Comparison of ENCODE assay signal across 14 cellular contexts in genomic region chr3:72258786-72259185, GRCh38.
DNase-seq lines count a peak whose midpoint lies in the region; ATAC-seq and TF ChIP-seq lines count a peak whose summit lies in the region.
"Had no signal": no experiment of that assay in that cellular context is flagged by ENCODE, and none has a peak within 500 bp of the region (broad histone marks: within the 10 kb centered on the region; RNA-seq: fewer than 3 reads in every experiment).

No MANE protein-coding gene starts in this region.

- no peak for ATAC-seq in activated CD8-positive, alpha-beta T cell treated with anti-CD3 and anti-CD28 coated beads for 36 hours
- no peak for ATAC-seq in activated CD8-positive, alpha-beta T cell treated with anti-CD3 and anti-CD28 coated beads, Interleukin-2, amount 10 ng/mL, durations not matched to agents 7 days and 5 days
- ATAC-seq in DND-41 (ENCODE audit: insufficient read depth, low read depth) = peak; percentile 37; the same call in 2 of the 3 replicates
- no peak for ATAC-seq in naive thymus-derived CD4-positive, alpha-beta T cell
- ATAC-seq in GM19463 (IDR thresholded peaks at IDR 0.05; ENCODE audit: unreplicated experiment) = no peak
- ATAC-seq: esophagus mucosa, mucosa of descending colon, upper lobe of right lung had no signal

- no peak overlapping the region for H3K4me3 ChIP-seq in DND-41 (ENCODE audit: low read depth in 1 of 2, low read length in 2 of 2)
- H3K4me3 ChIP-seq in naive thymus-derived CD4-positive, alpha-beta T cell (ENCODE audit: low read length) = peak overlapping the region; percentile 18
- H3K4me3 ChIP-seq: adrenal gland, mucosa of descending colon, SJCRH30, upper lobe of right lung had no signal

- no peak overlapping the region for H3K9ac ChIP-seq in DND-41 (ENCODE audit: low read depth, low read length)

- H3K4me2 ChIP-seq in DND-41 (ENCODE audit: insufficient read depth, low read length) = no peak overlapping the region

- no peak overlapping the region for H3K27ac ChIP-seq in DND-41 (ENCODE audit: low read length)
- peak overlapping the region; percentile 27 for H3K27ac ChIP-seq in naive thymus-derived CD4-positive, alpha-beta T cell (ENCODE audit: low read depth, low read length)
- H3K27ac ChIP-seq: adrenal gland, SJCRH30, upper lobe of right lung had no signal

- H3K27me3 ChIP-seq in DND-41 (ENCODE audit: insufficient read depth, low read length, poor library complexity) = no peaks in the 10 kb centered on the region
- no peaks in the 10 kb centered on the region for H3K27me3 ChIP-seq in naive thymus-derived CD4-positive, alpha-beta T cell (ENCODE audit: control insufficient read depth in 2 of 2, insufficient read depth in 2 of 2, low read length in 2 of 2)
- H3K27me3 ChIP-seq: adrenal gland, SJCRH30, upper lobe of right lung had no signal

- peaks cover 22% of the 10 kb centered on the region for H3K4me1 ChIP-seq in DND-41 (ENCODE audit: insufficient read depth, low read length)
- peaks cover 0 to 45% of the 10 kb centered on the region in 2 donors for H3K4me1 ChIP-seq in naive thymus-derived CD4-positive, alpha-beta T cell (ENCODE audit: control insufficient read depth in 2 of 2, insufficient read depth in 2 of 2, low read length in 2 of 2)
- H3K4me1 ChIP-seq: SJCRH30 had no signal

- H3K9me3 Mint-ChIP-seq in activated CD8-positive, alpha-beta T cell treated with anti-CD3 and anti-CD28 coated beads for 36 hours = peaks cover 9% of the 10 kb centered on the region
- peaks cover 4% of the 10 kb centered on the region for H3K9me3 Mint-ChIP-seq in activated CD8-positive, alpha-beta T cell treated with anti-CD3 and anti-CD28 coated beads, Interleukin-2, amount 10 ng/mL, durations not matched to agents 7 days and 5 days (ENCODE audit: insufficient read depth)
- peaks cover 0 to 5% (median 0%) of the 10 kb centered on the region in 11 donors for H3K9me3 Mint-ChIP-seq in naive thymus-derived CD4-positive, alpha-beta T cell
- H3K9me3 Mint-ChIP-seq in osteocyte (ENCODE audit: unreplicated experiment) = no peaks in the 10 kb centered on the region

- POLR2A ChIA-PET in activated CD8-positive, alpha-beta T cell treated with anti-CD3 and anti-CD28 coated beads for 36 hours (lab: Charles Lee) = interaction anchor here (1.5 kb wide), 1 partner anchor 26 kb away, joined by 3 read pairs; no protein-coding TSS in a partner anchor
- POLR2A ChIA-PET in activated CD8-positive, alpha-beta T cell treated with anti-CD3 and anti-CD28 coated beads, Interleukin-2, amount 10 ng/mL, durations not matched to agents 7 days and 5 days (lab: Charles Lee) = no interaction called here
- POLR2A ChIA-PET in naive thymus-derived CD4-positive, alpha-beta T cell (lab: Charles Lee) = interaction anchor here (0.6 to 1.5 kb wide), 2 partner anchors 12 to 90 kb away, joined by 3 to 6 read pairs; no protein-coding TSS in a partner anchor

- H2AFZ ChIP-seq in DND-41 (ENCODE audit: low read depth, low read length) = no peak overlapping the region

- CTCF ChIA-PET in activated CD8-positive, alpha-beta T cell treated with anti-CD3 and anti-CD28 coated beads for 36 hours (lab: Charles Lee) = no interaction called here
- CTCF ChIA-PET in activated CD8-positive, alpha-beta T cell treated with anti-CD3 and anti-CD28 coated beads, Interleukin-2, amount 10 ng/mL, durations not matched to agents 7 days and 5 days (lab: Charles Lee) = no interaction called here
- CTCF ChIA-PET in naive thymus-derived CD4-positive, alpha-beta T cell (lab: Charles Lee) = interaction anchor here (0.9 kb wide), 1 partner anchor 10 kb away, joined by 3 read pairs; no protein-coding TSS in a partner anchor

- no peaks in the 10 kb centered on the region for H4K20me1 ChIP-seq in DND-41 (ENCODE audit: insufficient read depth, low read length)

- no peak overlapping the region for H3K27ac Mint-ChIP-seq in activated CD8-positive, alpha-beta T cell treated with anti-CD3 and anti-CD28 coated beads for 36 hours
- H3K27ac Mint-ChIP-seq in activated CD8-positive, alpha-beta T cell treated with anti-CD3 and anti-CD28 coated beads, Interleukin-2, amount 10 ng/mL, durations not matched to agents 7 days and 5 days = no peak overlapping the region
- peak overlapping the region in 8 of 9 donors; percentile 57 to 92 (median 80) for H3K27ac Mint-ChIP-seq in naive thymus-derived CD4-positive, alpha-beta T cell
- no peak overlapping the region for H3K27ac Mint-ChIP-seq in osteocyte (ENCODE audit: unreplicated experiment)

- H3K36me3 Mint-ChIP-seq in activated CD8-positive, alpha-beta T cell treated with anti-CD3 and anti-CD28 coated beads for 36 hours (ENCODE audit: low read depth) = peaks cover 7% of the 10 kb centered on the region
- H3K36me3 Mint-ChIP-seq in activated CD8-positive, alpha-beta T cell treated with anti-CD3 and anti-CD28 coated beads, Interleukin-2, amount 10 ng/mL, durations not matched to agents 7 days and 5 days (ENCODE audit: low read depth) = peaks cover 2% of the 10 kb centered on the region
- H3K36me3 Mint-ChIP-seq in naive thymus-derived CD4-positive, alpha-beta T cell = peaks cover 0 to 6% (median 4%) of the 10 kb centered on the region in 5 donors
- H3K36me3 Mint-ChIP-seq in osteocyte (ENCODE audit: unreplicated experiment) = no peaks in the 10 kb centered on the region

- H3K4me3 Mint-ChIP-seq in activated CD8-positive, alpha-beta T cell treated with anti-CD3 and anti-CD28 coated beads for 36 hours = no peak overlapping the region
- no peak overlapping the region for H3K4me3 Mint-ChIP-seq in activated CD8-positive, alpha-beta T cell treated with anti-CD3 and anti-CD28 coated beads, Interleukin-2, amount 10 ng/mL, durations not matched to agents 7 days and 5 days
- H3K4me3 Mint-ChIP-seq in naive thymus-derived CD4-positive, alpha-beta T cell = peak overlapping the region in 9 of 10 donors; percentile 65 to 85 (median 75)
- H3K4me3 Mint-ChIP-seq in osteocyte (ENCODE audit: unreplicated experiment) = no peak overlapping the region

- intact Hi-C loops in activated CD8-positive, alpha-beta T cell treated with anti-CD3 and anti-CD28 coated beads for 36 hours (cut with micrococcal nuclease) = no loop called here
- intact Hi-C loops in naive thymus-derived CD4-positive, alpha-beta T cell (cut with micrococcal nuclease) = loop anchor here in 1 of 2 donors (5.0 to 10.0 kb wide), 5 partner anchors 89 to 544 kb away; partner anchors contain the start of gene RYBP

- peaks cover 3% of the 10 kb centered on the region for H3K27me3 Mint-ChIP-seq in activated CD8-positive, alpha-beta T cell treated with anti-CD3 and anti-CD28 coated beads for 36 hours
- no peaks in the 10 kb centered on the region for H3K27me3 Mint-ChIP-seq in activated CD8-positive, alpha-beta T cell treated with anti-CD3 and anti-CD28 coated beads, Interleukin-2, amount 10 ng/mL, durations not matched to agents 7 days and 5 days (ENCODE audit: low read depth)
- peaks cover 0 to 7% (median 0%) of the 10 kb centered on the region in 5 donors for H3K27me3 Mint-ChIP-seq in naive thymus-derived CD4-positive, alpha-beta T cell
- H3K27me3 Mint-ChIP-seq in osteocyte (ENCODE audit: unreplicated experiment) = peaks cover 13% of the 10 kb centered on the region

- H3K9me3 ChIP-seq in DND-41 (ENCODE audit: insufficient read depth, low read length, severe bottlenecking) = no peaks in the 10 kb centered on the region
- no peaks in the 10 kb centered on the region for H3K9me3 ChIP-seq in naive thymus-derived CD4-positive, alpha-beta T cell (ENCODE audit: control insufficient read depth in 2 of 3, low read length in 3 of 3)
- H3K9me3 ChIP-seq: adrenal gland, mucosa of descending colon, SJCRH30, upper lobe of right lung had no signal

- DNase-seq in activated CD8-positive, alpha-beta T cell treated with anti-CD3 and anti-CD28 coated beads for 36 hours = peak; percentile 7
- DNase-seq in activated CD8-positive, alpha-beta T cell treated with anti-CD3 and anti-CD28 coated beads, Interleukin-2, amount 10 ng/mL, durations not matched to agents 7 days and 5 days = no peak
- peak; percentile 36 for DNase-seq in DND-41
- peak; percentile 75 for DNase-seq in NCI-H524 treated with DMSO at 0.1 percent for 48 hours (lab: John Stamatoyannopoulos, UW)
- DNase-seq in naive thymus-derived CD4-positive, alpha-beta T cell = peak in 3 of 9 donors; percentile 18 to 35 (median 25)
- no peak for DNase-seq in osteocyte (ENCODE audit: extremely low spot score, unreplicated experiment)
- DNase-seq in NCI-H2196 (lab: John Stamatoyannopoulos, UW; ENCODE audit: unreplicated experiment) = no peak
- DNase-seq: adrenal gland, mucosa of descending colon, NCI-H82, SJCRH30, upper lobe of right lung had no signal

- H3K79me2 ChIP-seq in DND-41 (ENCODE audit: insufficient read depth, low read length) = no peaks in the 10 kb centered on the region

- H3K4me1 Mint-ChIP-seq in activated CD8-positive, alpha-beta T cell treated with anti-CD3 and anti-CD28 coated beads for 36 hours (ENCODE audit: low read depth) = peaks cover 36% of the 10 kb centered on the region
- peaks cover 13% of the 10 kb centered on the region for H3K4me1 Mint-ChIP-seq in activated CD8-positive, alpha-beta T cell treated with anti-CD3 and anti-CD28 coated beads, Interleukin-2, amount 10 ng/mL, durations not matched to agents 7 days and 5 days (ENCODE audit: low read depth)
- peaks cover 21 to 70% (median 57%) of the 10 kb centered on the region in 7 donors for H3K4me1 Mint-ChIP-seq in naive thymus-derived CD4-positive, alpha-beta T cell
- H3K4me1 Mint-ChIP-seq in osteocyte (ENCODE audit: unreplicated experiment) = peaks cover 54% of the 10 kb centered on the region

- H3K36me3 ChIP-seq in DND-41 (ENCODE audit: insufficient read depth, low read length) = no peaks in the 10 kb centered on the region
- no peaks in the 10 kb centered on the region for H3K36me3 ChIP-seq in naive thymus-derived CD4-positive, alpha-beta T cell (ENCODE audit: control insufficient read depth in 2 of 3, insufficient read depth in 3 of 3, low read length in 3 of 3)
- H3K36me3 ChIP-seq: adrenal gland, SJCRH30, upper lobe of right lung had no signal

- no peak for TF ChIP-seq CTCF in activated CD8-positive, alpha-beta T cell treated with anti-CD3 and anti-CD28 coated beads for 36 hours (IDR thresholded peaks at IDR 0.05)
- no peak for TF ChIP-seq CTCF in DND-41 (IDR thresholded peaks at IDR 0.05; ENCODE audit: borderline replicate concordance, extremely low read depth, low read length, poor library complexity, severe bottlenecking)
- TF ChIP-seq CTCF in osteocyte (IDR thresholded peaks at IDR 0.05) = no peak

Comparison
In these comparisons a context has a peak if more than half of its experiments do, and no peak if none do; other contexts are left out.
1. DNase-seq: peak in activated CD8-positive, alpha-beta T cell treated with anti-CD3 and anti-CD28 coated beads for 36 hours (single experiment), DND-41 (single experiment) and NCI-H524 treated with DMSO at 0.1 percent for 48 hours (single experiment); none in activated CD8-positive, alpha-beta T cell treated with anti-CD3 and anti-CD28 coated beads, Interleukin-2, amount 10 ng/mL, durations not matched to agents 7 days and 5 days (single experiment), osteocyte (single experiment) and NCI-H2196 (single experiment).
2. H3K27ac Mint-ChIP-seq: peak in naive thymus-derived CD4-positive, alpha-beta T cell (8 of 9); none in activated CD8-positive, alpha-beta T cell treated with anti-CD3 and anti-CD28 coated beads for 36 hours (single experiment), activated CD8-positive, alpha-beta T cell treated with anti-CD3 and anti-CD28 coated beads, Interleukin-2, amount 10 ng/mL, durations not matched to agents 7 days and 5 days (single experiment) and osteocyte (single experiment).
3. H3K4me3 Mint-ChIP-seq: peak in naive thymus-derived CD4-positive, alpha-beta T cell (9 of 10); none in activated CD8-positive, alpha-beta T cell treated with anti-CD3 and anti-CD28 coated beads for 36 hours (single experiment), activated CD8-positive, alpha-beta T cell treated with anti-CD3 and anti-CD28 coated beads, Interleukin-2, amount 10 ng/mL, durations not matched to agents 7 days and 5 days (single experiment) and osteocyte (single experiment).